ENCODE assay signal across 8 cellular contexts in the genomic region with DNA sequence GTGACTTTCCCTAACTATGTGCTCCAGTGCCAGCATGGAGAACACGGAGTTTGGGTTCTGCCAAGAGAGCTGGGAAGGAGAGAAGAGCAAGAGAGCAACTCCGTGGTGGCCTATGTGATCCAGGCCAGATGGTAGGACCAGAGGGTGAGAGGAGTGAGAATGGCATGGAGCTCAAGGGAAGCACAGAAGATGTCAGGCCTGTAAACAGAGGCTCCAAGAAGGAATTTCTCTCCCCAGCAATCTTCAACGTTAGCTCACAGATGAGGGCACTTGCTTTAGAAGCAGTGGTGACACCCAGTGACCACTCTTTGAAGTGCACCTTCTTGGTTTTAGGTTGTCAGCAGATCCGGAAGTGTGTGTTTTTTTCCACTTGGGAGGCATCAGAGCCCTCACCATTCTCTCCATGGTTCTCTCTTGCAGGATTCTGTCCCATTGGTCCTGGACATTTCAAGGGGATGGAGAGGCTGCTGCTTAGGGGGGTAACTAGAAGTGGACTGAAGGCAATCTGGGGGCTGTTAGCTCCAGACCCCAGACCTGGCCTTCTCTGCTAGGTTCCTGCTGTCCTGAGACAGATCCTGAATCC. TPM values are rescaled to one million over a fixed set of nuclear protein-coding genes. Genes with fewer than 3 reads are reported as not detected.
DNase-seq lines count a peak whose midpoint lies in the region; FAIRE-seq and TF ChIP-seq lines count a peak whose summit lies in the region.

No MANE protein-coding gene starts in this region.

- no peak overlapping the region for H3K4me3 Mint-ChIP-seq in activated T-helper 2 cell treated with anti-CD3 and anti-CD28 coated beads, Interferon-gamma antibody, Interleukin-2, Interleukin-4, amounts not matched to agents 10 μg/mL and 5 μg/mL and 100 μg/mL, durations not matched to agents 14 hours and 24 hours and 36 hours (ENCODE audit: low read depth)

- peak overlapping the region; percentile 83; the same call in 1 of the 2 replicates for H2AFZ ChIP-seq in OCI-LY7 (ENCODE audit: low read length)

- H3K27ac ChIP-seq in OCI-LY7 (ENCODE audit: low read depth, low read length, poor library complexity, severe bottlenecking): no peak overlapping the region

- DNase-seq in NCI-H345 (lab: John Stamatoyannopoulos, UW): peak; percentile 68
- DNase-seq in NCI-H345 treated with DMSO at 0.1 percent for 48 hours (lab: John Stamatoyannopoulos, UW; ENCODE audit: unreplicated experiment): no peak
- DNase-seq in HUDEP-2 (lab: John Stamatoyannopoulos, UW; ENCODE audit: unreplicated experiment in 76 of 76): peak in 72 of 76 experiments; percentile 21 to 90 (median 66)
- DNase-seq in OCI-LY7 (ENCODE audit: low spot score): peak; percentile 62
- DNase-seq in activated T-helper 2 cell treated with anti-CD3 and anti-CD28 coated beads, Interferon-gamma antibody, Interleukin-2, Interleukin-4, amounts not matched to agents 10 μg/mL and 5 μg/mL and 100 μg/mL, durations not matched to agents 14 hours and 24 hours and 36 hours (ENCODE audit: low spot score): peak; percentile 57
- DNase-seq in frontal cortex (ENCODE audit: low spot score in 2 of 2): peak; percentile 51 to 67
- DNase-seq in non-pigmented ciliary epithelial cell (ENCODE audit: low read depth): peak; percentile 68
- peak; percentile 81 for DNase-seq in urothelium cell line (ENCODE audit: low spot score)

- no peak overlapping the region for H3K4me2 ChIP-seq in OCI-LY7 (ENCODE audit: low read length)

- peaks cover 5% of the 10 kb centered on the region for H3K9me3 Mint-ChIP-seq in activated T-helper 2 cell treated with anti-CD3 and anti-CD28 coated beads, Interferon-gamma antibody, Interleukin-2, Interleukin-4, amounts not matched to agents 10 μg/mL and 5 μg/mL and 100 μg/mL, durations not matched to agents 14 hours and 24 hours and 36 hours

- BruUV-seq in OCI-LY7 (replicated peaks; lab: Mats Ljungman, UMichigan): no TSS peak

- intact Hi-C loops in OCI-LY7 (cut with micrococcal nuclease; ENCODE audit: unreplicated experiment): loop anchor here (1.0 kb wide), 1 partner anchor 127 kb away; no protein-coding TSS in a partner anchor
- intact Hi-C loops in activated T-helper 2 cell treated with anti-CD3 and anti-CD28 coated beads, Interferon-gamma antibody, Interleukin-2, Interleukin-4, amounts not matched to agents 10 μg/mL and 5 μg/mL and 100 μg/mL, durations not matched to agents 14 hours and 24 hours and 36 hours (cut with micrococcal nuclease): loop anchor here (1.0 to 10.0 kb wide), 2 partner anchors 33 to 385 kb away; partner anchors contain the start of gene MYO1D

- TF ChIP-seq CTCF in OCI-LY7 (conservative IDR thresholded peaks at IDR 0.05; ENCODE audit: low read length): peak; percentile 79

- H3K4me1 Mint-ChIP-seq in activated T-helper 2 cell treated with anti-CD3 and anti-CD28 coated beads, Interferon-gamma antibody, Interleukin-2, Interleukin-4, amounts not matched to agents 10 μg/mL and 5 μg/mL and 100 μg/mL, durations not matched to agents 14 hours and 24 hours and 36 hours (ENCODE audit: low read depth): peaks cover 48% of the 10 kb centered on the region

- H3K27me3 Mint-ChIP-seq in activated T-helper 2 cell treated with anti-CD3 and anti-CD28 coated beads, Interferon-gamma antibody, Interleukin-2, Interleukin-4, amounts not matched to agents 10 μg/mL and 5 μg/mL and 100 μg/mL, durations not matched to agents 14 hours and 24 hours and 36 hours (ENCODE audit: low read depth): no peaks in the 10 kb centered on the region

- POLR2A ChIA-PET in OCI-LY7 (lab: Charles Lee): no interaction called here

- H4K20me1 ChIP-seq in OCI-LY7 (ENCODE audit: insufficient read depth, low read length): no peaks in the 10 kb centered on the region

- no peaks in the 10 kb centered on the region for H3K79me2 ChIP-seq in OCI-LY7 (ENCODE audit: insufficient read depth, low read depth, low read length)

- H3K9me2 ChIP-seq in OCI-LY7 (ENCODE audit: insufficient read depth, low read length): no peaks in the 10 kb centered on the region

- no peak overlapping the region for H3K4me3 ChIP-seq in OCI-LY7 (ENCODE audit: low read depth, low read length, poor library complexity, severe bottlenecking)

- CTCF ChIA-PET in OCI-LY7 (lab: Charles Lee; ENCODE audit: unreplicated experiment): no interaction called here

- peak overlapping the region; percentile 24 for H3K27ac Mint-ChIP-seq in activated T-helper 2 cell treated with anti-CD3 and anti-CD28 coated beads, Interferon-gamma antibody, Interleukin-2, Interleukin-4, amounts not matched to agents 10 μg/mL and 5 μg/mL and 100 μg/mL, durations not matched to agents 14 hours and 24 hours and 36 hours

- H3K9me3 ChIP-seq in OCI-LY7 (ENCODE audit: low read length): no peaks in the 10 kb centered on the region

- H3K36me3 Mint-ChIP-seq in activated T-helper 2 cell treated with anti-CD3 and anti-CD28 coated beads, Interferon-gamma antibody, Interleukin-2, Interleukin-4, amounts not matched to agents 10 μg/mL and 5 μg/mL and 100 μg/mL, durations not matched to agents 14 hours and 24 hours and 36 hours (ENCODE audit: low read depth): peaks cover 3% of the 10 kb centered on the region

- FAIRE-seq in frontal cortex (lab: Jason Lieb, UNC) (no peak), urothelium cell line (lab: Jason Lieb, UNC) (no peak)

- H3K4me1 ChIP-seq in OCI-LY7 (ENCODE audit: insufficient read depth, low read length, poor library complexity, severe bottlenecking): no peaks in the 10 kb centered on the region

- no peaks in the 10 kb centered on the region for H3K36me3 ChIP-seq in OCI-LY7 (ENCODE audit: insufficient read depth, low read length)

RNA-seq across cellular contexts. Expression of gene TMEM98, which starts 18.1 kb away (rescaled TPM):
- not detected in 2 replicates for total RNA-seq in OCI-LY7 (2014; rRNA removed; shearing (Covaris generic))
- total RNA-seq in OCI-LY7 (2022): not detected in 2 replicates
- total RNA-seq in activated T-helper 2 cell treated with anti-CD3 and anti-CD28 coated beads, Interferon-gamma antibody, Interleukin-2, Interleukin-4, amounts not matched to agents 10 μg/mL and 5 μg/mL and 100 μg/mL, durations not matched to agents 14 hours and 24 hours and 36 hours: 18.8 and 19.3 TPM in 2 replicates
- 37.9 TPM for total RNA-seq in frontal cortex

RNA-seq across cellular contexts. Expression of gene MYO1D, which starts 33.0 kb away (rescaled TPM):
- total RNA-seq in OCI-LY7 (2014; rRNA removed; shearing (Covaris generic)): 0.09 TPM in 1 of 2 replicates, not detected in the other
- total RNA-seq in OCI-LY7 (2022) (0.20 and 0.89 TPM in 2 replicates), frontal cortex (52.6 TPM)
- 22.8 and 23.4 TPM in 2 replicates for total RNA-seq in activated T-helper 2 cell treated with anti-CD3 and anti-CD28 coated beads, Interferon-gamma antibody, Interleukin-2, Interleukin-4, amounts not matched to agents 10 μg/mL and 5 μg/mL and 100 μg/mL, durations not matched to agents 14 hours and 24 hours and 36 hours

Comparison
In these comparisons a context has a peak if more than half of its experiments do, and no peak if none do; other contexts are left out.
1. RNA of gene TMEM98, which starts 18.1 kb away (total RNA-seq): 37.9 TPM in frontal cortex (single experiment) and 18.8 to 19.3 TPM in activated T-helper 2 cell treated with anti-CD3 and anti-CD28 coated beads, Interferon-gamma antibody, Interleukin-2, Interleukin-4, amounts not matched to agents 10 μg/mL and 5 μg/mL and 100 μg/mL, durations not matched to agents 14 hours and 24 hours and 36 hours; not detected in OCI-LY7; every median in the first group is over 10 times any median in the second.
2. RNA of gene MYO1D, which starts 33.0 kb away (total RNA-seq): 52.6 TPM in frontal cortex (single experiment) and 22.8 to 23.4 TPM in activated T-helper 2 cell treated with anti-CD3 and anti-CD28 coated beads, Interferon-gamma antibody, Interleukin-2, Interleukin-4, amounts not matched to agents 10 μg/mL and 5 μg/mL and 100 μg/mL, durations not matched to agents 14 hours and 24 hours and 36 hours; 0.09 to 0.89 TPM in OCI-LY7; every median in the first group is over 10 times any median in the second.